Comparison of ENCODE assay signal across 10 cellular contexts in genomic region chr6:27312950-27313271, GRCh38. TPM values are rescaled to one million over a fixed set of nuclear protein-coding genes. Genes with fewer than 3 reads are reported as not detected.
A peak's percentile ranks its signal among the peaks of the same experiment; 100 is the strongest.
DNase-seq lines count a peak whose midpoint lies in the region; ATAC-seq, FAIRE-seq and TF ChIP-seq lines count a peak whose summit lies in the region.
"Had no signal": no experiment of that assay in that cellular context is flagged by ENCODE, and none has a peak within 500 bp of the region (broad histone marks: within the 10 kb centered on the region; RNA-seq: fewer than 3 reads in every experiment).

No MANE protein-coding gene starts in this region.

- H3K27ac ChIP-seq in endothelial cell of umbilical vein (ENCODE audit: insufficient read depth, low read depth, low read length) (no peak overlapping the region), skeletal muscle tissue (ENCODE audit: low read depth, low read length) (no peak overlapping the region), transverse colon (no peak overlapping the region), upper lobe of left lung (no peak overlapping the region)
- H3K27ac ChIP-seq: SJSA1 had no signal

- H3K27me3 Mint-ChIP-seq in T-helper 2 cell treated with Interferon-gamma antibody and Interleukin-4, amounts not matched to agents 5 μg/mL and 100 μg/mL, for 36 hours (ENCODE audit: low read depth), result peaks cover 69% of the 10 kb centered on the region

- H3K4me3 Mint-ChIP-seq in T-helper 2 cell treated with Interferon-gamma antibody and Interleukin-4, amounts not matched to agents 5 μg/mL and 100 μg/mL, for 36 hours, result peak overlapping the region; percentile 82

- peaks cover 5% of the 10 kb centered on the region for H3K4me1 Mint-ChIP-seq in T-helper 2 cell treated with Interferon-gamma antibody and Interleukin-4, amounts not matched to agents 5 μg/mL and 100 μg/mL, for 36 hours (ENCODE audit: low read depth)

- H3K9me3 ChIP-seq in endothelial cell of umbilical vein (replicated peaks; ENCODE audit: control insufficient read depth, insufficient read depth, low read length) (no peaks in the 10 kb centered on the region), skeletal muscle tissue (ENCODE audit: control insufficient read depth in 3 of 3, low read length in 3 of 3) (peaks cover 0 to 2% (median 0%) of the 10 kb centered on the region in 3 donors), transverse colon (no peaks in the 10 kb centered on the region), upper lobe of left lung (no peaks in the 10 kb centered on the region)

- H4K20me1 ChIP-seq in endothelial cell of umbilical vein (replicated peaks; ENCODE audit: control insufficient read depth, extremely low read depth, insufficient read depth, low read length), result no peaks in the 10 kb centered on the region

- no peaks in the 10 kb centered on the region for H3K9me1 ChIP-seq in endothelial cell of umbilical vein (replicated peaks; ENCODE audit: control insufficient read depth, extremely low read depth, insufficient read depth, low read length)

- no peaks in the 10 kb centered on the region for H3K9me3 Mint-ChIP-seq in T-helper 2 cell treated with Interferon-gamma antibody and Interleukin-4, amounts not matched to agents 5 μg/mL and 100 μg/mL, for 36 hours

- peak overlapping the region; percentile 88 for H3K4me2 ChIP-seq in endothelial cell of umbilical vein (ENCODE audit: insufficient read depth, low read length)

- no peak for TF ChIP-seq EP300 in transverse colon (IDR thresholded peaks at IDR 0.05; ENCODE audit: low read depth)
- no peak for TF ChIP-seq EP300 in upper lobe of left lung (IDR thresholded peaks at IDR 0.05)

- peak overlapping the region; percentile 57 for H3K4me3 ChIP-seq in NB4 (ENCODE audit: low read depth, low read length)
- no peak overlapping the region for H3K4me3 ChIP-seq in endothelial cell of umbilical vein (replicated peaks in 1 of 3; ENCODE audit: insufficient read depth in 1 of 3, low read depth in 1 of 3, low read length in 3 of 3)
- peak overlapping the region in 2 of 3 donors; percentile 22 to 38 for H3K4me3 ChIP-seq in skeletal muscle tissue (ENCODE audit: low read length in 3 of 3)
- peak overlapping the region in 2 of 4 donors; percentile 48 to 58 for H3K4me3 ChIP-seq in transverse colon
- peak overlapping the region in 2 of 4 donors; percentile 52 to 53 for H3K4me3 ChIP-seq in upper lobe of left lung
- H3K4me3 ChIP-seq: SJSA1 had no signal

- no peak overlapping the region for H2AFZ ChIP-seq in endothelial cell of umbilical vein (ENCODE audit: low read depth, low read length)

- H3K4me1 ChIP-seq in endothelial cell of umbilical vein (ENCODE audit: control insufficient read depth, extremely low read depth, insufficient read depth, low read length) (peaks cover 9% of the 10 kb centered on the region), skeletal muscle tissue (ENCODE audit: control insufficient read depth in 3 of 3, insufficient read depth in 3 of 3, low read length in 3 of 3) (peaks cover 3 to 9% (median 9%) of the 10 kb centered on the region in 3 donors), transverse colon (peaks cover 0 to 10% (median 8%) of the 10 kb centered on the region in 4 donors), upper lobe of left lung (peaks cover 6 to 15% (median 9%) of the 10 kb centered on the region in 4 donors)
- H3K4me1 ChIP-seq: SJSA1 had no signal

- no peak overlapping the region for H3K27ac Mint-ChIP-seq in T-helper 2 cell treated with Interferon-gamma antibody and Interleukin-4, amounts not matched to agents 5 μg/mL and 100 μg/mL, for 36 hours

- 11 to 38% methylated on average over 3 to 8 of the region's 8 CpGs for WGBS in transverse colon (ENCODE audit: low coverage in 1 of 2), 2 donors
- WGBS in upper lobe of left lung, 2 donors, result 15 to 16% methylated on average over 8 of the region's 8 CpGs

- POLR2A ChIA-PET in endothelial cell of umbilical vein (lab: Charles Lee), result no interaction called here

- H3K27me3 ChIP-seq in endothelial cell of umbilical vein (ENCODE audit: control insufficient read depth in 2 of 2, insufficient read depth in 2 of 2, low read length in 2 of 2) (peaks cover 15 to 20% of the 10 kb centered on the region in 2 experiments), skeletal muscle tissue (ENCODE audit: control insufficient read depth in 3 of 3, insufficient read depth in 3 of 3, low read length in 3 of 3) (peaks cover 38 to 44% (median 41%) of the 10 kb centered on the region in 3 donors), transverse colon (peaks cover 97% of the 10 kb centered on the region), upper lobe of left lung (peaks cover 0 to 4% (median 1%) of the 10 kb centered on the region in 4 donors)
- H3K27me3 ChIP-seq: SJSA1 had no signal

- no peaks in the 10 kb centered on the region for H3K36me3 ChIP-seq in endothelial cell of umbilical vein (ENCODE audit: control insufficient read depth in 2 of 2, extremely low read depth in 1 of 2, insufficient read depth in 2 of 2, low read length in 2 of 2)
- H3K36me3 ChIP-seq in skeletal muscle tissue (ENCODE audit: control insufficient read depth in 3 of 3, insufficient read depth in 3 of 3, low read length in 3 of 3), result no peaks in the 10 kb centered on the region
- H3K36me3 ChIP-seq in transverse colon, result no peaks in the 10 kb centered on the region
- no peaks in the 10 kb centered on the region for H3K36me3 ChIP-seq in upper lobe of left lung
- H3K36me3 ChIP-seq: SJSA1 had no signal

- CTCF ChIA-PET in endothelial cell of umbilical vein (lab: Charles Lee), result interaction anchor here (0.6 to 2.2 kb wide), 27 partner anchors 9 to 484 kb away, joined by 3 to 19 read pairs (median 4); no protein-coding TSS in a partner anchor

- in situ Hi-C loops in transverse colon (cut with MboI; ENCODE audit: low pct_ligation_motif_present in 1 of 4, low pct_unique_long_range_greater_than_20kb in 1 of 4, low sequenced_read_pairs in 3 of 4), result loop anchor here in 1 of 4 donors (25.0 kb wide), 1 partner anchor 449 kb away; no protein-coding TSS in a partner anchor

- no peak overlapping the region for H3K9ac ChIP-seq in endothelial cell of umbilical vein (replicated peaks; ENCODE audit: extremely low read depth, insufficient read depth, low read length)
- no peak overlapping the region for H3K9ac ChIP-seq in skeletal muscle tissue (ENCODE audit: low read depth in 1 of 3, low read length in 3 of 3)

- TF ChIP-seq POLR2A in NB4 (IDR thresholded peaks at IDR 0.05; ENCODE audit: extremely low read depth, insufficient read length) (no peak), endothelial cell of umbilical vein (IDR thresholded peaks at IDR 0.05; ENCODE audit: low read depth, low read length) (no peak), transverse colon (IDR thresholded peaks at IDR 0.05) (no peak), upper lobe of left lung (IDR thresholded peaks at IDR 0.05) (no peak)

- no peak for TF ChIP-seq CTCF in NB4 (IDR thresholded peaks at IDR 0.05; ENCODE audit: low read depth, low read length)
- TF ChIP-seq CTCF in endothelial cell of umbilical vein (IDR thresholded peaks at IDR 0.05; ENCODE audit: extremely low read depth in 1 of 2, insufficient read depth in 1 of 2, low read depth in 1 of 2, low read length in 2 of 2), result no peak
- no peak for TF ChIP-seq CTCF in transverse colon (IDR thresholded peaks at IDR 0.05)
- TF ChIP-seq CTCF in upper lobe of left lung (IDR thresholded peaks at IDR 0.05), result no peak

- no peaks in the 10 kb centered on the region for H3K79me2 ChIP-seq in endothelial cell of umbilical vein (ENCODE audit: control insufficient read depth, insufficient read depth, low read length)

- BruUV-seq in endothelial cell of umbilical vein (replicated peaks; lab: Mats Ljungman, UMichigan), result no TSS peak

- no peaks in the 10 kb centered on the region for H3K36me3 Mint-ChIP-seq in T-helper 2 cell treated with Interferon-gamma antibody and Interleukin-4, amounts not matched to agents 5 μg/mL and 100 μg/mL, for 36 hours (ENCODE audit: low read depth)

- FAIRE-seq in endothelial cell of umbilical vein (lab: Jason Lieb, UNC), result no peak

- no peak for ATAC-seq in GM21737 (IDR thresholded peaks at IDR 0.05; ENCODE audit: unreplicated experiment)
- ATAC-seq in upper lobe of left lung (ENCODE audit: low FRiP score in 2 of 2), result no peak

- no peak for DNase-seq in T-helper 2 cell treated with Interferon-gamma antibody and Interleukin-4, amounts not matched to agents 5 μg/mL and 100 μg/mL, for 36 hours (ENCODE audit: low spot score)
- DNase-seq in T-helper 2 cell (no peak), NB4 (ENCODE audit: low read depth) (no peak), endothelial cell of umbilical vein (ENCODE audit: low read depth, low spot score) (no peak), transverse colon (no peak), upper lobe of left lung (no peak)

- intact Hi-C loops in endothelial cell of umbilical vein (cut with micrococcal nuclease), result loop anchor here (1.0 to 5.0 kb wide), 9 partner anchors 125 to 582 kb away; no protein-coding TSS in a partner anchor
- intact Hi-C loops in transverse colon (cut with DNase I; ENCODE audit: low total_unique reads), result no loop called here

- dilution Hi-C loops in endothelial cell of umbilical vein (cut with MboI; ENCODE audit: extremely low pct_ligation_motif_present, low sequenced_read_pairs), result no loop called here

TF ChIP-seq in endothelial cell of umbilical vein, 7 proteins besides CTCF, POLR2A, EP300 and RAD21:
- TF ChIP-seq MYC (IDR thresholded peaks at IDR 0.05; ENCODE audit: low read depth, low read length), result no peak
- TF ChIP-seq MAX (IDR thresholded peaks at IDR 0.05; ENCODE audit: insufficient read depth, insufficient read length), result no peak
- TF ChIP-seq JUN (IDR thresholded peaks at IDR 0.05; ENCODE audit: borderline replicate concordance, insufficient read depth, insufficient read length, low read depth), result no peak
- no peak for TF ChIP-seq POLR2AphosphoS5 (IDR thresholded peaks at IDR 0.05; ENCODE audit: insufficient read depth, low read depth, low read length)
- no peak for TF ChIP-seq EZH2 (IDR thresholded peaks at IDR 0.05; ENCODE audit: borderline replicate concordance, low read depth, low read length, severe bottlenecking)
TF ChIP-seq in endothelial cell of umbilical vein: peak in this region for 0.

RNA-seq across cellular contexts. Expression of gene POM121L2, which starts 0.8 kb away (rescaled TPM):
- total RNA-seq in endothelial cell of umbilical vein, result not detected in 2 replicates
- not detected in 2 replicates for polyA plus RNA-seq in endothelial cell of umbilical vein
- polyA plus RNA-seq in endothelial cell of umbilical vein (2011; cell fraction: cytosol; rRNA removed), result not detected in 2 replicates
- not detected in 2 replicates for polyA plus RNA-seq in endothelial cell of umbilical vein (2011; cell fraction: nucleus; rRNA removed)
- not detected in 2 replicates for polyA plus RNA-seq in endothelial cell of umbilical vein (2012)
- polyA minus RNA-seq in endothelial cell of umbilical vein, result not detected in 2 replicates
- not detected for polyA minus RNA-seq in endothelial cell of umbilical vein (2011; cell fraction: cytosol; rRNA and poly(A)+ RNA removed)
- polyA minus RNA-seq in endothelial cell of umbilical vein (2011; cell fraction: nucleus; rRNA and poly(A)+ RNA removed), result not detected in 2 replicates
- total RNA-seq in skeletal muscle tissue, result not detected
- not detected for total RNA-seq in transverse colon
- not detected for total RNA-seq in upper lobe of left lung
- total RNA-seq: SJSA1 had no signal
- polyA plus RNA-seq: esophagus had no signal

Comparison
In these comparisons a context has a peak if more than half of its experiments do, and no peak if none do; other contexts are left out.
1. H3K4me3 ChIP-seq: peak in NB4 (single experiment) and skeletal muscle tissue (2 of 3); none in endothelial cell of umbilical vein (0 of 3).